Comparison of ENCODE assay signal across 15 cellular contexts in genomic region chr4:1465173-1466033, GRCh38. TPM values are rescaled to one million over a fixed set of nuclear protein-coding genes. Genes with fewer than 3 reads are reported as not detected.
"Had no signal": no experiment of that assay in that cellular context is flagged by ENCODE, and none has a peak within 500 bp of the region (broad histone marks: within the 10 kb centered on the region; RNA-seq: fewer than 3 reads in every experiment).

No MANE protein-coding gene starts in this region.

- DNase-seq: activated CD4-positive, alpha-beta memory T cell treated with anti-CD3 and anti-CD28 coated beads, Interleukin-2, amount 10 ng/mL, durations not matched to agents 7 days and 5 days; activated CD8-positive, alpha-beta memory T cell treated with anti-CD3 and anti-CD28 coated beads, Interleukin-2, amount 50 U/mL, for 4 hours; activated naive CD8-positive, alpha-beta T cell treated with anti-CD3 and anti-CD28 coated beads, Interleukin-2, amount 10 ng/mL, durations not matched to agents 7 days and 5 days; anterior cingulate cortex; esophagus squamous epithelium; foreskin fibroblast; mesendoderm; stimulated activated CD4-positive, alpha-beta T cell treated with anti-CD3 and anti-CD28 coated beads, Interleukin-1b, Interleukin-23, amount 100 ng/mL, for 48 hours; stimulated activated naive B cell treated with anti-CD40 and anti-IgM and Interleukin-4, amounts not matched to agents 10 μg/mL and 1 μg/mL and 100 μg/mL, for 72 hours; T-helper 9 cell had no signal

- H3K27me3 ChIP-seq: neural progenitor cell, right atrium auricular region had no signal

- H3K4me3 Mint-ChIP-seq: activated CD4-positive, alpha-beta memory T cell treated with anti-CD3 and anti-CD28 coated beads, Interleukin-2, amount 10 ng/mL, durations not matched to agents 7 days and 5 days; activated naive CD8-positive, alpha-beta T cell treated with anti-CD3 and anti-CD28 coated beads, Interleukin-2, amount 10 ng/mL, durations not matched to agents 7 days and 5 days; neural progenitor cell; stimulated activated naive B cell treated with anti-CD40 and anti-IgM and Interleukin-4, amounts not matched to agents 10 μg/mL and 1 μg/mL and 100 μg/mL, for 72 hours had no signal

- H3K4me1 Mint-ChIP-seq: activated CD4-positive, alpha-beta memory T cell treated with anti-CD3 and anti-CD28 coated beads, Interleukin-2, amount 10 ng/mL, durations not matched to agents 7 days and 5 days; activated naive CD8-positive, alpha-beta T cell treated with anti-CD3 and anti-CD28 coated beads, Interleukin-2, amount 10 ng/mL, durations not matched to agents 7 days and 5 days; stimulated activated naive B cell treated with anti-CD40 and anti-IgM and Interleukin-4, amounts not matched to agents 10 μg/mL and 1 μg/mL and 100 μg/mL, for 72 hours had no signal

- H3K36me3 ChIP-seq: esophagus squamous epithelium, left lung, neural progenitor cell, right atrium auricular region had no signal

- ATAC-seq: left lung; stimulated activated naive B cell treated with anti-CD40 and anti-IgM and Interleukin-4, amounts not matched to agents 10 μg/mL and 1 μg/mL and 100 μg/mL, for 72 hours had no signal

- H3K27ac Mint-ChIP-seq: activated CD4-positive, alpha-beta memory T cell treated with anti-CD3 and anti-CD28 coated beads, Interleukin-2, amount 10 ng/mL, durations not matched to agents 7 days and 5 days; activated naive CD8-positive, alpha-beta T cell treated with anti-CD3 and anti-CD28 coated beads, Interleukin-2, amount 10 ng/mL, durations not matched to agents 7 days and 5 days; neural progenitor cell; stimulated activated naive B cell treated with anti-CD40 and anti-IgM and Interleukin-4, amounts not matched to agents 10 μg/mL and 1 μg/mL and 100 μg/mL, for 72 hours had no signal

- H3K9me3 ChIP-seq: esophagus squamous epithelium, left lung, right atrium auricular region had no signal

- H3K27ac ChIP-seq: esophagus squamous epithelium, left lung, neural progenitor cell, right atrium auricular region had no signal

- H3K4me3 ChIP-seq: esophagus squamous epithelium, left lung, neural progenitor cell, right atrium auricular region, smooth muscle cell had no signal

- H3K36me3 Mint-ChIP-seq: activated naive CD8-positive, alpha-beta T cell treated with anti-CD3 and anti-CD28 coated beads, Interleukin-2, amount 10 ng/mL, durations not matched to agents 7 days and 5 days; stimulated activated naive B cell treated with anti-CD40 and anti-IgM and Interleukin-4, amounts not matched to agents 10 μg/mL and 1 μg/mL and 100 μg/mL, for 72 hours had no signal

- H3K4me1 ChIP-seq: esophagus squamous epithelium, left lung, neural progenitor cell, right atrium auricular region had no signal

RNA-seq across cellular contexts. Expression of gene NKX1-1, which starts 59.2 kb away (rescaled TPM):
- total RNA-seq: activated CD4-positive, alpha-beta memory T cell treated with anti-CD3 and anti-CD28 coated beads, Interleukin-2, amount 10 ng/mL, durations not matched to agents 7 days and 5 days; activated naive CD8-positive, alpha-beta T cell treated with anti-CD3 and anti-CD28 coated beads, Interleukin-2, amount 10 ng/mL, durations not matched to agents 7 days and 5 days; esophagus squamous epithelium; left lung; right atrium auricular region; smooth muscle cell; urinary bladder had no signal
- polyA plus RNA-seq: smooth muscle cell, urinary bladder had no signal
